Comparison of ENCODE assay signal across 1 cellular context in the genomic region with DNA sequence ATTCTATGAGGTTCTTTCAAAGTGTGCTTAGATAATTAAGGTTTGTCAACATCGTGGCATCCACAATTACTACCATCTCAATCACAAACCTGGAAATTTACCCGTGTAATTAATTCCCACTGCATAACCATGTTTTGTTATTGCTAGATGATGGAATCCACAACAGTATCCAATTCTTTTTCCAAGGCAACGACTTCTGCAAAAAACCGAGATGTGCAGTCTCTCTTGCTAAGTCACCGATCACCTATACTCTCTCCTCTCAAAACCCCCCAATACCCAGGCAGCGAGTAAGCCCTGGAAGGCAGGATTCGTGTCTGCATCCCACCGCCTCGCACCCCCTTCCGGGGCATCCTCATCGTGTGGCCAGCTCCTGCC.
TF ChIP-seq lines count a peak whose summit lies in the region.

No MANE protein-coding gene starts in this region.

TF ChIP-seq in HEK293T, 16 proteins besides CTCF, POLR2A, EP300 and RAD21 (continued from another document):
- TF ChIP-seq SP1 (IDR thresholded peaks at IDR 0.05) (no peak), ZNF384 (IDR thresholded peaks at IDR 0.05) (no peak), BHLHE40 (IDR thresholded peaks at IDR 0.05; ENCODE audit: borderline replicate concordance) (no peak)
TF ChIP-seq in HEK293T: peak in this region for 0.
